In the genomic region with DNA sequence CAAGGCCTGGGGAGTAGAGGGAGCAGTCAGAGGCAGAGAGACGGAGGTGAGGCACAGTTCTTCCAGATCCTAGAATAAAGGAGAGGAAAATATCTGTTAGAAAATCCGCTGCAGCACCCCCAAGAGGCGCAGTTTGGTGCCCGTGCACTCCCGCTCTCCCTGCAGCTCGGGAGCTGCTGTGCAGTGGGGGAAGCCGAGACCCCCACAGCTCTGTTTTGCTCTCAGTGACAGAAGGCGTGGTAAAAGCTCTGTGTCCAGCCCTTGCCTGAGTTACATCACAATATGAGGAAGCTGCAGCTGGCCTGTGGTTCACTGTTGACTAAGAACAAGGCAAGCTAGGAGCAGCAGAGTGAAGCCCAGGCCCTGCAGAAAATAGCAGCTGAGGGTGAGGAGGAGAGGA, we compare ENCODE assay signal across 1 cellular context.
TF ChIP-seq lines count a peak whose summit lies in the region.

No MANE protein-coding gene starts in this region.

TF ChIP-seq in IMR-90, 13 proteins besides CTCF, POLR2A, EP300 and RAD21 (continued from another document):
- TF ChIP-seq, protein P1, sequence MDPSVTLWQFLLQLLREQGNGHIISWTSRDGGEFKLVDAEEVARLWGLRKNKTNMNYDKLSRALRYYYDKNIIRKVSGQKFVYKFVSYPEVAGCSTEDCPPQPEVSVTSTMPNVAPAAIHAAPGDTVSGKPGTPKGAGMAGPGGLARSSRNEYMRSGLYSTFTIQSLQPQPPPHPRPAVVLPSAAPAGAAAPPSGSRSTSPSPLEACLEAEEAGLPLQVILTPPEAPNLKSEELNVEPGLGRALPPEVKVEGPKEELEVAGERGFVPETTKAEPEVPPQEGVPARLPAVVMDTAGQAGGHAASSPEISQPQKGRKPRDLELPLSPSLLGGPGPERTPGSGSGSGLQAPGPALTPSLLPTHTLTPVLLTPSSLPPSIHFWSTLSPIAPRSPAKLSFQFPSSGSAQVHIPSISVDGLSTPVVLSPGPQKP (IDR thresholded peaks at IDR 0.05; ENCODE audit: borderline replicate concordance, low read depth, low read length): no peak
- TF ChIP-seq MAZ (IDR thresholded peaks at IDR 0.05; ENCODE audit: borderline replicate concordance, low read depth, low read length) (no peak), NFE2L2 (IDR thresholded peaks at IDR 0.05; ENCODE audit: low read depth, low read length) (no peak), BHLHE40 (IDR thresholded peaks at IDR 0.05; ENCODE audit: low read depth, low read length) (no peak), SMC3 (IDR thresholded peaks at IDR 0.05; ENCODE audit: low read depth, low read length) (no peak), MAFK (IDR thresholded peaks at IDR 0.05; ENCODE audit: low read depth, low read length) (no peak), FOS (IDR thresholded peaks at IDR 0.05; ENCODE audit: low read depth, low read length) (no peak), MXI1 (IDR thresholded peaks at IDR 0.05; ENCODE audit: borderline replicate concordance, low read depth, low read length) (no peak), CEBPB (IDR thresholded peaks at IDR 0.05; ENCODE audit: low read depth, low read length) (no peak), RFX5 (IDR thresholded peaks at IDR 0.05; ENCODE audit: low read depth, low read length) (no peak), RCOR1 (IDR thresholded peaks at IDR 0.05; ENCODE audit: insufficient replicate concordance, low read length) (no peak)
